Comparison of ENCODE assay signal across 9 cellular contexts in genomic region chr3:71926242-71926560, GRCh38.
DNase-seq lines count a peak whose midpoint lies in the region; ATAC-seq and TF ChIP-seq lines count a peak whose summit lies in the region.
"Had no signal": no experiment of that assay in that cellular context is flagged by ENCODE, and none has a peak within 500 bp of the region (broad histone marks: within the 10 kb centered on the region; RNA-seq: fewer than 3 reads in every experiment).

No MANE protein-coding gene starts in this region.

- POLR2A ChIA-PET in A673 (lab: Charles Lee; ENCODE audit: low non-redundant PET): no interaction called here

- intact Hi-C loops in thyroid gland (cut with DNase I): no loop called here
- intact Hi-C loops in posterior vena cava (cut with DNase I): no loop called here
- intact Hi-C loops in A673 (cut with micrococcal nuclease; ENCODE audit: unreplicated experiment): no loop called here

- no peak overlapping the region for H3K27ac ChIP-seq in thyroid gland
- no peak overlapping the region for H3K27ac ChIP-seq in A673 (ENCODE audit: low read depth, low read length, poor library complexity, severe bottlenecking)
- H3K27ac ChIP-seq: SJCRH30 had no signal

- TF ChIP-seq POLR2A in thyroid gland (IDR thresholded peaks at IDR 0.05): no peak

- peak in 4 of 6 experiments; percentile 15 to 61 (median 50) for TF ChIP-seq CTCF in thyroid gland (IDR thresholded peaks at IDR 0.05)
- no peak for TF ChIP-seq CTCF in A673 (conservative IDR thresholded peaks at IDR 0.05; ENCODE audit: low read depth, low read length)

- H3K4me1 ChIP-seq in ES-I3 (ENCODE audit: insufficient read depth, low read length) (peaks cover 40% of the 10 kb centered on the region), thyroid gland (no peaks in the 10 kb centered on the region), A673 (ENCODE audit: insufficient read depth, low read length, poor library complexity, severe bottlenecking) (no peaks in the 10 kb centered on the region)
- H3K4me1 ChIP-seq: SJCRH30 had no signal

- ATAC-seq in HG02852 (IDR thresholded peaks at IDR 0.05; ENCODE audit: unreplicated experiment): peak; percentile 32

- whole genome bisulfite sequencing in thyroid gland, 2 donors: 9 to 14% methylated on average over 2 of the region's 2 CpGs

- H3K36me3 ChIP-seq in ES-I3 (ENCODE audit: insufficient read depth, low read length) (no peaks in the 10 kb centered on the region), thyroid gland (no peaks in the 10 kb centered on the region), A673 (ENCODE audit: insufficient read depth, low read length, poor library complexity, severe bottlenecking) (no peaks in the 10 kb centered on the region)
- H3K36me3 ChIP-seq: SJCRH30 had no signal

- no peaks in the 10 kb centered on the region for H3K9me3 ChIP-seq in ES-I3 (ENCODE audit: control insufficient read depth, insufficient read depth, low read length)
- H3K9me3 ChIP-seq in thyroid gland: no peaks in the 10 kb centered on the region
- no peaks in the 10 kb centered on the region for H3K9me3 ChIP-seq in A673 (ENCODE audit: low read depth, low read length, poor library complexity, severe bottlenecking)
- H3K9me3 ChIP-seq: SJCRH30 had no signal

- H3K4me3 ChIP-seq in thyroid gland (replicated peaks in 1 of 3) (no peak overlapping the region), A673 (ENCODE audit: low read depth, low read length, poor library complexity, severe bottlenecking) (no peak overlapping the region)
- H3K4me3 ChIP-seq: SJCRH30 had no signal

- CTCF ChIA-PET in A673 (lab: Charles Lee): no interaction called here

- H3K27me3 ChIP-seq in thyroid gland (no peaks in the 10 kb centered on the region), A673 (replicated peaks; ENCODE audit: insufficient read depth, low read depth, low read length, poor library complexity) (no peaks in the 10 kb centered on the region)
- H3K27me3 ChIP-seq: SJCRH30 had no signal

- peak overlapping the region; percentile 25; the same call in 1 of the 2 replicates for H3K9ac ChIP-seq in ES-I3 (ENCODE audit: low read depth, low read length)

- DNase-seq in NCI-H774 (lab: John Stamatoyannopoulos, UW) (peak; percentile 19), fibroblast of peridontal ligament (ENCODE audit: extremely low read depth) (peak; percentile 7), thyroid gland (peak; percentile 53 to 63), posterior vena cava (ENCODE audit: low spot score) (no peak), A673 (ENCODE audit: low spot score) (no peak), activated T-cell treated with anti-CD3 and anti-CD28 coated beads for 4 hours (no peak)

- no TSS peak for BruUV-seq in A673 (replicated peaks; lab: Mats Ljungman, UMichigan)

Comparison
In these comparisons a context has a peak if more than half of its experiments do, and no peak if none do; other contexts are left out.
1. DNase-seq: peak in NCI-H774 (single experiment), fibroblast of peridontal ligament (single experiment) and thyroid gland (2 of 2); none in posterior vena cava (single experiment), A673 (single experiment) and activated T-cell treated with anti-CD3 and anti-CD28 coated beads for 4 hours (single experiment).